8 cellular contexts compared by ENCODE assay signal in genomic region chr18:2847341-2848144, GRCh38. TPM values are rescaled to one million over a fixed set of nuclear protein-coding genes. Genes with fewer than 3 reads are reported as not detected.
DNase-seq lines count a peak whose midpoint lies in the region; ATAC-seq and TF ChIP-seq lines count a peak whose summit lies in the region.

No MANE protein-coding gene starts in this region.

- H3K4me1 ChIP-seq in RWPE2 (ENCODE audit: insufficient read depth, poor library complexity, severe bottlenecking): no peaks in the 10 kb centered on the region
- H3K4me1 ChIP-seq in suprapubic skin: peaks cover 34% of the 10 kb centered on the region

- DNase-seq in stimulated activated CD4-positive, alpha-beta T cell treated with anti-CD3 and anti-CD28 coated beads, Interleukin-12 subunit alpha, Interleukin-12 subunit beta, amount 100 ng/mL, for 4 hours: peak; percentile 22
- DNase-seq in stimulated activated CD4-positive, alpha-beta T cell treated with anti-CD3 and anti-CD28 coated beads, Interleukin-1b, Interleukin-23, amount 100 ng/mL, for 48 hours: no peak
- no peak for DNase-seq in RWPE2 (ENCODE audit: low spot score)
- DNase-seq in coronary artery (ENCODE audit: low spot score): no peak
- peak; percentile 19 to 34 for DNase-seq in lung microvascular endothelial cell (ENCODE audit: low read depth in 2 of 2)
- peak in 1 of 2 donors; percentile 70 for DNase-seq in suprapubic skin (ENCODE audit: low spot score in 2 of 2)
- no peak for DNase-seq in NCI-H446 (lab: John Stamatoyannopoulos, UW)
- no peak for DNase-seq in HPDE6-E6E7 (ENCODE audit: extremely low spot score)

- TF ChIP-seq CTCF in RWPE2 (IDR thresholded peaks at IDR 0.05; ENCODE audit: poor library complexity, severe bottlenecking): no peak
- no peak for TF ChIP-seq CTCF in coronary artery (IDR thresholded peaks at IDR 0.05)
- peak in 1 of 2 donors; percentile 24 for TF ChIP-seq CTCF in suprapubic skin (IDR thresholded peaks at IDR 0.05)

- ATAC-seq in RWPE2 (ENCODE audit: low read depth): peak; percentile 35; the same call in 2 of the 3 replicates

- no peak for TF ChIP-seq EP300 in suprapubic skin (IDR thresholded peaks at IDR 0.05)

- no peak for TF ChIP-seq POLR2A in suprapubic skin (IDR thresholded peaks at IDR 0.05)

- H3K27ac ChIP-seq in RWPE2 (ENCODE audit: poor library complexity, severe bottlenecking) (no peak overlapping the region), coronary artery (peak overlapping the region; percentile 70 to 82), suprapubic skin (peak overlapping the region; percentile 84)

- 1% methylated on average over 16 of the region's 71 CpGs for WGBS in suprapubic skin

- H3K27me3 ChIP-seq in RWPE2 (ENCODE audit: insufficient read depth, poor library complexity, severe bottlenecking) (peaks cover 63% of the 10 kb centered on the region), suprapubic skin (peaks cover 60% of the 10 kb centered on the region)

- no peaks in the 10 kb centered on the region for H3K36me3 ChIP-seq in RWPE2 (ENCODE audit: low read depth)
- no peaks in the 10 kb centered on the region for H3K36me3 ChIP-seq in suprapubic skin

- H3K4me3 ChIP-seq in RWPE2 (ENCODE audit: severe bottlenecking) (peak overlapping the region; percentile 18), coronary artery (peak overlapping the region; percentile 74), suprapubic skin (peak overlapping the region; percentile 64)

- H3K9me3 ChIP-seq in RWPE2 (ENCODE audit: severe bottlenecking) (no peaks in the 10 kb centered on the region), suprapubic skin (no peaks in the 10 kb centered on the region)

RNA-seq across cellular contexts. Expression of gene EMILIN2, which starts 0.7 kb away (rescaled TPM):
- total RNA-seq in lung microvascular endothelial cell (3.3 and 4.8 TPM in 2 replicates), suprapubic skin (10 to 100 TPM in 1 of 4 donors, 1 to 10 TPM in 3; 4.3 to 11.3 (median 7.1) TPM)

Comparison
In these comparisons a context has a peak if more than half of its experiments do, and no peak if none do; other contexts are left out.
1. DNase-seq: peak in stimulated activated CD4-positive, alpha-beta T cell treated with anti-CD3 and anti-CD28 coated beads, Interleukin-12 subunit alpha, Interleukin-12 subunit beta, amount 100 ng/mL, for 4 hours (single experiment) and lung microvascular endothelial cell (2 of 2); none in stimulated activated CD4-positive, alpha-beta T cell treated with anti-CD3 and anti-CD28 coated beads, Interleukin-1b, Interleukin-23, amount 100 ng/mL, for 48 hours (single experiment), RWPE2 (single experiment), coronary artery (single experiment), NCI-H446 (0 of 2) and HPDE6-E6E7 (single experiment).
2. H3K4me3 ChIP-seq: peak in every context shown above with its lines; median percentile 74 in coronary artery; 64 in suprapubic skin; 18 in RWPE2.